In the genomic region with DNA sequence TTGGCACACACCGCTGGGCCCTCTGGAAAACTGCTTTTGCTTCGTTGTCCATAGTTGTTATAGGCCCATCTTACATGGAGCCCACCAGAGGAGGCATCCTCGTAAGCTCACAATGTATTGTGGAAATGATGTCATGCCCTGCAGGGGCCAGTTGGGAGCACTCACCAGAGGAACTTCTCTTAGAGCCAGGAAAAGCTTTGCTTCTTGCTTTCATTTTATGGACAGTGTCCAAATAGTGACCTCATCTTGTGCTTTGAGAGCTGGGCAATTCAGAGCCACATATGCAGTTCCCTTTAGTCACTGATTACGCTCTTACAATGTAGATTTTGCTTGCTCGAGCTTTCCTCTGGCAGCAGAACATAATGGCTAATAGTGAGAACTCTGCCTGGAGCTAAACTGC, we compare ENCODE assay signal across 9 cellular contexts.
DNase-seq lines count a peak whose midpoint lies in the region; ATAC-seq and TF ChIP-seq lines count a peak whose summit lies in the region.
"Had no signal": no experiment of that assay in that cellular context is flagged by ENCODE, and none has a peak within 500 bp of the region (broad histone marks: within the 10 kb centered on the region; RNA-seq: fewer than 3 reads in every experiment).

No MANE protein-coding gene starts in this region.

- peak; percentile 33 for DNase-seq in ELR (ENCODE audit: low read depth)
- DNase-seq in RPMI8226 = peak; percentile 75
- peak; percentile 93 for DNase-seq in fibroblast of the aortic adventitia (ENCODE audit: low read depth)
- DNase-seq in osteoblast (ENCODE audit: insufficient read length, low spot score, missing footprints) = peak; percentile 56
- DNase-seq in stimulated activated CD4-positive, alpha-beta T cell treated with anti-CD3 and anti-CD28 coated beads, Interleukin-2, amount 100 ng/mL, for 24 hours = no peak
- DNase-seq in activated CD4-positive, alpha-beta memory T cell treated with anti-CD3 and anti-CD28 coated beads for 36 hours = no peak
- no peak for DNase-seq in activated CD4-positive, alpha-beta T cell treated with anti-CD3 and anti-CD28 coated beads, Interleukin-2, amount 10 ng/mL, durations not matched to agents 24 days and 14 days
- DNase-seq: naive B cell had no signal

- no peak for ATAC-seq in HG02678 (IDR thresholded peaks at IDR 0.05; ENCODE audit: unreplicated experiment)

- no peaks in the 10 kb centered on the region for H3K4me1 ChIP-seq in osteoblast (ENCODE audit: insufficient read depth, low read length)

- no peak overlapping the region for H3K27ac Mint-ChIP-seq in activated CD4-positive, alpha-beta memory T cell treated with anti-CD3 and anti-CD28 coated beads for 36 hours
- H3K27ac Mint-ChIP-seq in activated CD4-positive, alpha-beta T cell treated with anti-CD3 and anti-CD28 coated beads, Interleukin-2, amount 10 ng/mL, durations not matched to agents 24 days and 14 days = no peak overlapping the region
- H3K27ac Mint-ChIP-seq: naive B cell had no signal

- H3K4me2 ChIP-seq in osteoblast (ENCODE audit: insufficient read depth, low read length) = peak overlapping the region; percentile 13

- CTCF ChIA-PET in activated CD4-positive, alpha-beta memory T cell treated with anti-CD3 and anti-CD28 coated beads for 36 hours (lab: Charles Lee) = interaction anchor here (0.9 kb wide), 1 partner anchor 9 kb away, joined by 3 read pairs; no protein-coding TSS in a partner anchor

- no peaks in the 10 kb centered on the region for H3K9me3 ChIP-seq in osteoblast (ENCODE audit: low read depth, low read length)

- H3K9me3 Mint-ChIP-seq in activated CD4-positive, alpha-beta memory T cell treated with anti-CD3 and anti-CD28 coated beads for 36 hours = no peaks in the 10 kb centered on the region
- no peaks in the 10 kb centered on the region for H3K9me3 Mint-ChIP-seq in activated CD4-positive, alpha-beta T cell treated with anti-CD3 and anti-CD28 coated beads, Interleukin-2, amount 10 ng/mL, durations not matched to agents 24 days and 14 days

- H3K4me3 ChIP-seq in fibroblast of the aortic adventitia (ENCODE audit: low read depth, low read length) = no peak overlapping the region
- no peak overlapping the region for H3K4me3 ChIP-seq in osteoblast (ENCODE audit: insufficient read depth, low read length)

- H3K79me2 ChIP-seq in osteoblast (ENCODE audit: insufficient read depth, low read length) = no peaks in the 10 kb centered on the region

- no peaks in the 10 kb centered on the region for H3K36me3 Mint-ChIP-seq in activated CD4-positive, alpha-beta memory T cell treated with anti-CD3 and anti-CD28 coated beads for 36 hours
- H3K36me3 Mint-ChIP-seq in activated CD4-positive, alpha-beta T cell treated with anti-CD3 and anti-CD28 coated beads, Interleukin-2, amount 10 ng/mL, durations not matched to agents 24 days and 14 days (ENCODE audit: low read depth) = no peaks in the 10 kb centered on the region
- H3K36me3 Mint-ChIP-seq: naive B cell had no signal

- no peak overlapping the region for H3K27ac ChIP-seq in osteoblast (ENCODE audit: low read depth, low read length)

- TF ChIP-seq CTCF in fibroblast of the aortic adventitia (IDR thresholded peaks at IDR 0.05; ENCODE audit: insufficient read depth, low read length) = peak; percentile 15
- TF ChIP-seq CTCF in osteoblast (IDR thresholded peaks at IDR 0.05; ENCODE audit: extremely low read depth, low read depth, low read length) = no peak

- no peaks in the 10 kb centered on the region for H3K4me1 Mint-ChIP-seq in activated CD4-positive, alpha-beta memory T cell treated with anti-CD3 and anti-CD28 coated beads for 36 hours (ENCODE audit: low read depth)
- H3K4me1 Mint-ChIP-seq in activated CD4-positive, alpha-beta T cell treated with anti-CD3 and anti-CD28 coated beads, Interleukin-2, amount 10 ng/mL, durations not matched to agents 24 days and 14 days = no peaks in the 10 kb centered on the region
- H3K4me1 Mint-ChIP-seq: naive B cell had no signal

- no peak overlapping the region for H3K4me3 Mint-ChIP-seq in activated CD4-positive, alpha-beta memory T cell treated with anti-CD3 and anti-CD28 coated beads for 36 hours
- H3K4me3 Mint-ChIP-seq in activated CD4-positive, alpha-beta T cell treated with anti-CD3 and anti-CD28 coated beads, Interleukin-2, amount 10 ng/mL, durations not matched to agents 24 days and 14 days = no peak overlapping the region
- H3K4me3 Mint-ChIP-seq: naive B cell had no signal

- no peaks in the 10 kb centered on the region for H4K20me1 ChIP-seq in osteoblast (ENCODE audit: insufficient read depth, low read length)

- POLR2A ChIA-PET in activated CD4-positive, alpha-beta memory T cell treated with anti-CD3 and anti-CD28 coated beads for 36 hours (lab: Charles Lee) = no interaction called here

- no peak overlapping the region for H2AFZ ChIP-seq in osteoblast (ENCODE audit: low read length)

- no peaks in the 10 kb centered on the region for H3K27me3 ChIP-seq in osteoblast (ENCODE audit: insufficient read depth, low read length)

- H3K36me3 ChIP-seq in osteoblast (ENCODE audit: insufficient read depth, low read length) = no peaks in the 10 kb centered on the region

- intact Hi-C loops in activated CD4-positive, alpha-beta memory T cell treated with anti-CD3 and anti-CD28 coated beads for 36 hours (cut with micrococcal nuclease) = no loop called here
- intact Hi-C loops in activated CD4-positive, alpha-beta T cell treated with anti-CD3 and anti-CD28 coated beads, Interleukin-2, amount 10 ng/mL, durations not matched to agents 24 days and 14 days (cut with micrococcal nuclease) = no loop called here

- peaks cover 8% of the 10 kb centered on the region for H3K27me3 Mint-ChIP-seq in activated CD4-positive, alpha-beta memory T cell treated with anti-CD3 and anti-CD28 coated beads for 36 hours
- peaks cover 14% of the 10 kb centered on the region for H3K27me3 Mint-ChIP-seq in activated CD4-positive, alpha-beta T cell treated with anti-CD3 and anti-CD28 coated beads, Interleukin-2, amount 10 ng/mL, durations not matched to agents 24 days and 14 days

Comparison
In these comparisons a context has a peak if more than half of its experiments do, and no peak if none do; other contexts are left out.
1. DNase-seq: peak in ELR (single experiment), RPMI8226 (single experiment), fibroblast of the aortic adventitia (single experiment) and osteoblast (single experiment); none in stimulated activated CD4-positive, alpha-beta T cell treated with anti-CD3 and anti-CD28 coated beads, Interleukin-2, amount 100 ng/mL, for 24 hours (0 of 2), activated CD4-positive, alpha-beta memory T cell treated with anti-CD3 and anti-CD28 coated beads for 36 hours (single experiment) and activated CD4-positive, alpha-beta T cell treated with anti-CD3 and anti-CD28 coated beads, Interleukin-2, amount 10 ng/mL, durations not matched to agents 24 days and 14 days (single experiment).